Comparison of ENCODE assay signal across 1 cellular context in genomic region chr1:226309398-226310122, GRCh38.
A peak's percentile ranks its signal among the peaks of the same experiment; 100 is the strongest.
TF ChIP-seq lines count a peak whose summit lies in the region.

No MANE protein-coding gene starts in this region.

TF ChIP-seq in K562, 482 proteins besides CTCF, POLR2A, EP300 and RAD21 (continued from another document and continues in another):
- no peak for TF ChIP-seq MBD2 (IDR thresholded peaks at IDR 0.05; ENCODE audit: borderline replicate concordance, low read depth)
- TF ChIP-seq MCM5 (IDR thresholded peaks at IDR 0.05; ENCODE audit: low read depth): no peak
- TF ChIP-seq VEZF1 (CRISPR knock-in tag; IDR thresholded peaks at IDR 0.05): peak; percentile 76
- no peak for TF ChIP-seq ATF2 (CRISPR knock-in tag; IDR thresholded peaks at IDR 0.05)
- TF ChIP-seq ZBTB26 (CRISPR knock-in tag; IDR thresholded peaks at IDR 0.05): no peak
- no peak for TF ChIP-seq ZBTB8A (IDR thresholded peaks at IDR 0.05; ENCODE audit: partially characterized antibody)
- 0 out of 2 replicates have a peak, but pooled peaks have one; percentile 30 for TF ChIP-seq ZBTB9 (CRISPR knock-in tag; IDR thresholded peaks at IDR 0.05)
- TF ChIP-seq MGA (IDR thresholded peaks at IDR 0.05): peak; percentile 87
- TF ChIP-seq SMAD4 (CRISPR knock-in tag; conservative IDR thresholded peaks at IDR 0.05): peak; percentile 62; the same call in 1 of the 2 replicates
- TF ChIP-seq BRD4 (IDR thresholded peaks at IDR 0.05): peak; percentile 81; the same call in 1 of the 2 replicates
- TF ChIP-seq ZFP1 (CRISPR knock-in tag; IDR thresholded peaks at IDR 0.05): no peak
- TF ChIP-seq E2F6 (IDR thresholded peaks at IDR 0.05; ENCODE audit: borderline replicate concordance in 1 of 2, extremely low read depth in 1 of 2, insufficient read depth in 1 of 2, insufficient read length in 1 of 2, low read depth in 1 of 2, low read length in 1 of 2, poor library complexity in 1 of 2, severe bottlenecking in 1 of 2): peak; percentile 83 to 93
- peak; percentile 48; the same call in 1 of the 2 replicates for TF ChIP-seq EP400 (IDR thresholded peaks at IDR 0.05)
- no peak for TF ChIP-seq SMARCB1 (IDR thresholded peaks at IDR 0.05; ENCODE audit: insufficient read length, low read depth)
- TF ChIP-seq ZNF740 (CRISPR knock-in tag; IDR thresholded peaks at IDR 0.05): no peak
- TF ChIP-seq ZNF740 (tag; IDR thresholded peaks at IDR 0.05): no peak; a peak in 1 of 4 replicates
- no peak for TF ChIP-seq LCOR (CRISPR knock-in tag; IDR thresholded peaks at IDR 0.05)
- peak; percentile 24; the same call in 1 of the 2 replicates for TF ChIP-seq ZKSCAN1 (IDR thresholded peaks at IDR 0.05; ENCODE audit: low read depth, low read length)
- TF ChIP-seq ZNF707 (CRISPR knock-in tag; conservative IDR thresholded peaks at IDR 0.05): no peak
- TF ChIP-seq ZNF263 (CRISPR knock-in tag; IDR thresholded peaks at IDR 0.05; ENCODE audit: borderline replicate concordance): 0 out of 2 replicates have a peak, but pooled peaks have one; percentile 25
- TF ChIP-seq ZBTB12 (CRISPR knock-in tag; IDR thresholded peaks at IDR 0.05): no peak
- TF ChIP-seq NONO (IDR thresholded peaks at IDR 0.05; ENCODE audit: low read depth in 2 of 2, low read length in 1 of 2): no peak; a peak in 2 of 4 replicates
- TF ChIP-seq CUX1 (CRISPR knock-in tag; IDR thresholded peaks at IDR 0.05): peak; percentile 75; the same call in 1 of the 2 replicates
- no peak for TF ChIP-seq ZNF785 (CRISPR knock-in tag; IDR thresholded peaks at IDR 0.05)
- no peak for TF ChIP-seq EGR1 (conservative IDR thresholded peaks at IDR 0.05)
- TF ChIP-seq SRSF1 (IDR thresholded peaks at IDR 0.05; ENCODE audit: low read depth, low read length): no peak
- no peak for TF ChIP-seq ZNF311 (CRISPR knock-in tag; IDR thresholded peaks at IDR 0.05)
